6 cellular contexts compared by ENCODE assay signal in genomic region chr19:48713041-48713863, GRCh38. TPM values are rescaled to one million over a fixed set of nuclear protein-coding genes. Genes with fewer than 3 reads are reported as not detected.
DNase-seq lines count a peak whose midpoint lies in the region; ATAC-seq, FAIRE-seq and TF ChIP-seq lines count a peak whose summit lies in the region.

No MANE protein-coding gene starts in this region.

- FAIRE-seq in kidney (lab: Jason Lieb, UNC) (no peak), frontal cortex (lab: Jason Lieb, UNC) (no peak)

- H3K4me3 Mint-ChIP-seq in T-helper 2 cell treated with Interferon-gamma antibody and Interleukin-4, amounts not matched to agents 5 μg/mL and 100 μg/mL, for 36 hours: peak overlapping the region; percentile 78

- no peaks in the 10 kb centered on the region for H3K27me3 ChIP-seq in H7 (ENCODE audit: control insufficient read depth, insufficient read depth, low read length)

- no peak for ATAC-seq in HG03095 (IDR thresholded peaks at IDR 0.05; ENCODE audit: unreplicated experiment)

- H3K36me3 ChIP-seq in H7 (replicated peaks; ENCODE audit: control insufficient read depth, insufficient read depth, low read length): no peaks in the 10 kb centered on the region
- no peaks in the 10 kb centered on the region for H3K36me3 ChIP-seq in kidney (ENCODE audit: control insufficient read depth in 1 of 2, insufficient read depth in 2 of 2, low read length in 2 of 2)

- H3K9me3 Mint-ChIP-seq in T-helper 2 cell treated with Interferon-gamma antibody and Interleukin-4, amounts not matched to agents 5 μg/mL and 100 μg/mL, for 36 hours: no peaks in the 10 kb centered on the region

- no peaks in the 10 kb centered on the region for H3K36me3 Mint-ChIP-seq in T-helper 2 cell treated with Interferon-gamma antibody and Interleukin-4, amounts not matched to agents 5 μg/mL and 100 μg/mL, for 36 hours (ENCODE audit: low read depth)

- peaks cover 7% of the 10 kb centered on the region for H3K4me1 Mint-ChIP-seq in T-helper 2 cell treated with Interferon-gamma antibody and Interleukin-4, amounts not matched to agents 5 μg/mL and 100 μg/mL, for 36 hours (ENCODE audit: low read depth)

- H3K4me3 ChIP-seq in H7 (ENCODE audit: insufficient read depth, low read depth, low read length): peak overlapping the region; percentile 89
- H3K4me3 ChIP-seq in kidney (ENCODE audit: low read length in 2 of 2): peak overlapping the region; percentile 75 to 82

- no peak for TF ChIP-seq CTCF in kidney (IDR thresholded peaks at IDR 0.05; ENCODE audit: borderline replicate concordance, extremely low read depth, insufficient read depth)

- peak overlapping the region; percentile 49 to 67 for H3K9ac ChIP-seq in kidney (ENCODE audit: low read length in 2 of 2)

- H3K27ac Mint-ChIP-seq in T-helper 2 cell treated with Interferon-gamma antibody and Interleukin-4, amounts not matched to agents 5 μg/mL and 100 μg/mL, for 36 hours: peak overlapping the region; percentile 41

- H3K4me1 ChIP-seq in kidney (ENCODE audit: control insufficient read depth in 1 of 2, insufficient read depth in 1 of 2, low read depth in 1 of 2, low read length in 2 of 2): peaks cover 8 to 18% of the 10 kb centered on the region in 2 donors

- DNase-seq in H7 (peak; percentile 90), kidney (peak; percentile 74), frontal cortex (ENCODE audit: low spot score in 2 of 2) (no peak)
- no peak for DNase-seq in T-helper 2 cell treated with Interferon-gamma antibody and Interleukin-4, amounts not matched to agents 5 μg/mL and 100 μg/mL, for 36 hours (ENCODE audit: low spot score)
- no peak for DNase-seq in stimulated activated CD4-positive, alpha-beta T cell treated with anti-CD3 and anti-CD28 coated beads, Interleukin-4, amount 100 ng/mL, for 1 hour

- no peaks in the 10 kb centered on the region for H3K9me3 ChIP-seq in kidney (ENCODE audit: control insufficient read depth in 1 of 2, low read length in 2 of 2)

- no peaks in the 10 kb centered on the region for H3K27me3 Mint-ChIP-seq in T-helper 2 cell treated with Interferon-gamma antibody and Interleukin-4, amounts not matched to agents 5 μg/mL and 100 μg/mL, for 36 hours (ENCODE audit: low read depth)

- peak overlapping the region; percentile 5 to 51 for H3K27ac ChIP-seq in kidney (ENCODE audit: low read depth in 2 of 2, low read length in 2 of 2)

- intact Hi-C loops in kidney (cut with DNase I): no loop called here

RNA-seq across cellular contexts. Expression of gene MAMSTR, which starts 6.3 kb away (rescaled TPM):
- 1.7 and 2.4 TPM in 2 replicates for total RNA-seq in H7 (2014; rRNA removed; shearing (Covaris generic))
- total RNA-seq in kidney: 2.2 TPM
- 3.6 TPM for polyA plus RNA-seq in kidney (ENCODE audit: insufficient read depth, low read depth, low replicate concordance)
- 0.41 TPM for total RNA-seq in frontal cortex

RNA-seq across cellular contexts. Expression of gene FUT2, which starts 17.5 kb away (rescaled TPM):
- total RNA-seq in H7 (2014; rRNA removed; shearing (Covaris generic)): 0.78 and 1.8 TPM in 2 replicates
- total RNA-seq in kidney (5.8 TPM), frontal cortex (under 0.01 TPM)
- 0.28 TPM for polyA plus RNA-seq in kidney (ENCODE audit: insufficient read depth, low read depth, low replicate concordance)

RNA-seq across cellular contexts. Expression of gene RASIP1, which starts 27.2 kb away (rescaled TPM):
- total RNA-seq in H7 (2014; rRNA removed; shearing (Covaris generic)): 4.5 and 4.6 TPM in 2 replicates
- 23.3 TPM for total RNA-seq in kidney
- polyA plus RNA-seq in kidney (ENCODE audit: insufficient read depth, low read depth, low replicate concordance): 13.6 TPM
- total RNA-seq in frontal cortex: 2.9 TPM

RNA-seq across cellular contexts. Expression of gene IZUMO1, which starts 33.5 kb away (rescaled TPM):
- total RNA-seq in H7 (2014; rRNA removed; shearing (Covaris generic)): 0.18 and 0.24 TPM in 2 replicates
- total RNA-seq in kidney (0.79 TPM), frontal cortex (not detected)
- polyA plus RNA-seq in kidney (ENCODE audit: insufficient read depth, low read depth, low replicate concordance): not detected

RNA-seq across cellular contexts. Expression of gene FUT1, which starts 39.2 kb away (rescaled TPM):
- total RNA-seq in H7 (2014; rRNA removed; shearing (Covaris generic)): 6.1 and 8.2 TPM in 2 replicates
- total RNA-seq in kidney: 4.3 TPM
- polyA plus RNA-seq in kidney (ENCODE audit: insufficient read depth, low read depth, low replicate concordance): 2.3 TPM
- total RNA-seq in frontal cortex: 0.82 TPM

Comparison
In these comparisons a context has a peak if more than half of its experiments do, and no peak if none do; other contexts are left out.
1. DNase-seq: peak in H7 (single experiment) and kidney (single experiment); none in T-helper 2 cell treated with Interferon-gamma antibody and Interleukin-4, amounts not matched to agents 5 μg/mL and 100 μg/mL, for 36 hours (single experiment), stimulated activated CD4-positive, alpha-beta T cell treated with anti-CD3 and anti-CD28 coated beads, Interleukin-4, amount 100 ng/mL, for 1 hour (single experiment) and frontal cortex (0 of 2).